In genomic region chr9:136667217-136667939, GRCh38 we compare ENCODE assay signal across 1 cellular context.
TF ChIP-seq lines count a peak whose summit lies in the region.

No MANE protein-coding gene starts in this region.

TF ChIP-seq in SK-N-SH treated with all-trans-retinoic acid at 6 μM for 48 hours, 23 proteins besides CTCF, POLR2A, EP300 and RAD21 (continued from another document):
- no peak for TF ChIP-seq PPARA (CRISPR knock-in tag; IDR thresholded peaks at IDR 0.05; ENCODE audit: borderline replicate concordance)
- no peak for TF ChIP-seq TCF4 (CRISPR knock-in tag; IDR thresholded peaks at IDR 0.05; ENCODE audit: borderline replicate concordance)
- no peak for TF ChIP-seq ZC3H10 (CRISPR knock-in tag; IDR thresholded peaks at IDR 0.05)
